8 cellular contexts compared by ENCODE assay signal in genomic region chr14:68794130-68794855, GRCh38. TPM values are rescaled to one million over a fixed set of nuclear protein-coding genes. Genes with fewer than 3 reads are reported as not detected.
DNase-seq lines count a peak whose midpoint lies in the region; ATAC-seq and TF ChIP-seq lines count a peak whose summit lies in the region.

No MANE protein-coding gene starts in this region.

- no peaks in the 10 kb centered on the region for H3K27me3 ChIP-seq in ovary

- TF ChIP-seq CTCF in ovary (IDR thresholded peaks at IDR 0.05) (peak in 1 of 3 donors; percentile 16), type B pancreatic cell (conservative IDR thresholded peaks at IDR 0.05) (no peak)

- no peak for ATAC-seq in GM21723 (IDR thresholded peaks at IDR 0.05; ENCODE audit: unreplicated experiment)

- peak; percentile 24 to 38 for DNase-seq in NCI-H524 (lab: John Stamatoyannopoulos, UW)
- DNase-seq in NCI-H524 treated with DMSO at 0.1 percent for 48 hours (lab: John Stamatoyannopoulos, UW) = no peak
- peak; percentile 94 for DNase-seq in RKO (ENCODE audit: low spot score)
- peak; percentile 90 for DNase-seq in activated naive CD4-positive, alpha-beta T cell treated with Interleukin-2 at 50 U/mL for 16 hours
- DNase-seq in globus pallidus (ENCODE audit: low spot score) = peak; percentile 44
- peak; percentile 87 to 92 (median 88) for DNase-seq in ovary
- peak; percentile 86 for DNase-seq in type B pancreatic cell (ENCODE audit: extremely low spot score, unreplicated experiment)

- peaks cover 5% of the 10 kb centered on the region for H3K4me1 ChIP-seq in ovary (ENCODE audit: insufficient read depth)

- H3K36me3 Mint-ChIP-seq in type B pancreatic cell = peaks cover 39% of the 10 kb centered on the region

- H3K27me3 Mint-ChIP-seq in type B pancreatic cell = peaks cover 32% of the 10 kb centered on the region

- peak overlapping the region; percentile 96 for H3K4me3 Mint-ChIP-seq in type B pancreatic cell

- no peaks in the 10 kb centered on the region for H3K36me3 ChIP-seq in ovary

- H3K9me3 Mint-ChIP-seq in type B pancreatic cell = no peaks in the 10 kb centered on the region

- peak overlapping the region; percentile 85 for H3K4me3 ChIP-seq in ovary

- WGBS in ovary, 3 donors = 0% methylated on average over 40 to 41 of the region's 41 CpGs

- H3K9me3 ChIP-seq in ovary = no peaks in the 10 kb centered on the region

- peak; percentile 84 for TF ChIP-seq POLR2A in ovary (IDR thresholded peaks at IDR 0.05)

- intact Hi-C loops in ovary (cut with DNase I) = loop anchor here in 2 of 4 donors (5.0 to 10.0 kb wide), 5 partner anchors 247 to 649 kb away; no protein-coding TSS in a partner anchor

- H3K4me1 Mint-ChIP-seq in type B pancreatic cell (ENCODE audit: unreplicated experiment) = peaks cover 18% of the 10 kb centered on the region

- H3K27ac ChIP-seq in ovary = peak overlapping the region; percentile 98 to 100

- TF ChIP-seq EP300 in ovary (IDR thresholded peaks at IDR 0.05) = peak; percentile 75

- peak overlapping the region; percentile 99 for H3K27ac Mint-ChIP-seq in type B pancreatic cell

RNA-seq across cellular contexts. Expression of gene ZFP36L1, which starts 1.4 kb away (rescaled TPM):
- total RNA-seq in ovary (1,000 to 10,000 TPM in 2 of 7 donors, 100 to 1,000 TPM in 5; 412 to 1,074 (median 693) TPM), type B pancreatic cell (ENCODE audit: low replicate concordance) (457 and 564 TPM in 2 replicates)
- 100 to 1,000 TPM; 336 to 525 TPM for polyA plus RNA-seq in ovary
